9 cellular contexts compared by ENCODE assay signal in the genomic region with DNA sequence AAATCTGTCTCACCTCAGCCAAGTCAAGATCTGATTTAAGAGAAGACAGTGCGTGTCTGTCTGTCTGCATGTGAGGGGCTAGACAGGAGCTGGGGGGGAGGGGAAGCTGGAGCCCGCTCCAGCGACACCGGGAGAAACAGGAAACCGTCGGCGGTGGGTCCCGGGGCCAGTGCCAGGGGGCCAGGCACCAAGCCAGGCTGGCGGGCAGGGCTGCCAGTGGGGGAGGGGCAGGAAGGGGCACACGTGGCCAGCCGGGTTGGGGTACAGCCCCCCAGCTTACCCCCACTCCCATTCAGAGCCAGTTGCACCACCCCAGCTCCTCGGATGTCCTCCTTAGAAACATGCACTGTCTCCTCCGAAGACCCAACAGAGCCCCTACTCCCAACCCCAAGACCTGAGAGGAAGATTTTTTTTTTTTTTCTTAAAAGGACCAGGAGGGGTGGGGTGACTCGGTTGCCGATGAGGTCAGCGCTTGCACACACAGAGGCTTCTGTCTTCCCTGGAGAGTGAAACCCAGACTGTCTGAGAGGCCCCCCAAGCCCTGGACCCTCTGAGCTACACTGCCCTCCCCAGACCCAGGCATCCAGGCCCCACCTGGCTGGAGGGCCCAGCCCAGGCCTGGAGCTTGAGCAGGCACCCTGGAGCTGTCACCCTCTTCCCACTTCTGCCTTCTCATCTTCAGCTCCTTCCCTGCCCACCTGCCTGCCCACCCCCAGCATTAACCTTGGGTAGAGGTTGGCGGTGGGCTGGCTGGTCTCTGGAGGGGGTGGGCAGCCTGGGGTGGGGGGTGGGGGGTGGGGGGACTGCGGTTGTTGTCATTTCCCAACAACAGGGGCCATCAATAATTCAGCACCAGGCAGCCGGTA. TPM values are rescaled to one million over a fixed set of nuclear protein-coding genes. Genes with fewer than 3 reads are reported as not detected.
DNase-seq lines count a peak whose midpoint lies in the region; ATAC-seq, FAIRE-seq and TF ChIP-seq lines count a peak whose summit lies in the region.
"Had no signal": no experiment of that assay in that cellular context is flagged by ENCODE, and none has a peak within 500 bp of the region (broad histone marks: within the 10 kb centered on the region; RNA-seq: fewer than 3 reads in every experiment).

No MANE protein-coding gene starts in this region.

- H4K8ac ChIP-seq in H1 (ENCODE audit: extremely low read depth, insufficient read depth, low read length), result no peak overlapping the region

- no peak overlapping the region for H2AFZ ChIP-seq in H1 (ENCODE audit: low read length)

- H3K4ac ChIP-seq in H1 (replicated peaks; ENCODE audit: insufficient read length, low read depth, low read length), result no peak overlapping the region

- TF ChIP-seq CTCF in A549 (IDR thresholded peaks at IDR 0.05) (no peak), H1 (IDR thresholded peaks at IDR 0.05; ENCODE audit: control extremely low read depth in 1 of 3, insufficient read depth in 1 of 3, low read depth in 1 of 3, low read length in 3 of 3) (no peak), nephron progenitor cell (IDR thresholded peaks at IDR 0.05) (no peak)

- H2BK12ac ChIP-seq in H1 (ENCODE audit: low read depth, low read length), result no peak overlapping the region

- H3K36me3 ChIP-seq in H1 (ENCODE audit: control insufficient read depth in 2 of 4, insufficient read depth in 4 of 4, low read length in 3 of 4), result peaks cover 0 to 20% (median 4%) of the 10 kb centered on the region in 4 experiments; a peak in 4 of 8 replicates

- H3K9me3 ChIP-seq in A549, result no peaks in the 10 kb centered on the region
- no peaks in the 10 kb centered on the region for H3K9me3 ChIP-seq in H1 (ENCODE audit: insufficient read depth in 2 of 2, low read depth in 1 of 2, low read length in 1 of 2)

- TF ChIP-seq POLR2A in A549 (IDR thresholded peaks at IDR 0.05; ENCODE audit: low read length) (no peak), H1 (IDR thresholded peaks at IDR 0.05; ENCODE audit: control extremely low read depth in 1 of 2, low read depth in 2 of 2, low read length in 2 of 2) (no peak)

- peaks cover 5% of the 10 kb centered on the region for H3K36me3 Mint-ChIP-seq in nephron progenitor cell (ENCODE audit: low read depth)

- H2AK5ac ChIP-seq in H1 (ENCODE audit: low read depth, low read length), result no peak overlapping the region; the same call in 1 of the 2 replicates

- peaks cover 6 to 19% of the 10 kb centered on the region in 2 experiments for H4K20me1 ChIP-seq in H1 (replicated peaks in 1 of 2; ENCODE audit: control insufficient read depth in 1 of 2, insufficient read depth in 2 of 2, low read length in 2 of 2)

- no peak overlapping the region for H2BK15ac ChIP-seq in H1 (ENCODE audit: low read length)

- H2BK5ac ChIP-seq in H1 (ENCODE audit: low read depth, low read length), result 0 out of 2 replicates have a peak overlapping the region, but pooled peaks have one; percentile 49

- H3K23ac ChIP-seq in H1 (ENCODE audit: insufficient read length), result no peak overlapping the region

- H3K14ac ChIP-seq in H1 (ENCODE audit: insufficient read length), result no peak overlapping the region

- no peaks in the 10 kb centered on the region for H3K27me3 ChIP-seq in H1 (replicated peaks in 1 of 4; ENCODE audit: control insufficient read depth in 3 of 4, extremely low read depth in 1 of 4, insufficient read depth in 3 of 4, low read length in 3 of 4)

- FAIRE-seq in A549 (lab: Jason Lieb, UNC) (no peak), H1 (lab: Jason Lieb, UNC) (no peak)

- ATAC-seq in A549, result no peak
- ATAC-seq in HG03045 (IDR thresholded peaks at IDR 0.05; ENCODE audit: unreplicated experiment), result no peak
- ATAC-seq in HG02981 (IDR thresholded peaks at IDR 0.05; ENCODE audit: unreplicated experiment), result no peak

- H3K4me2 ChIP-seq in A549, result peak overlapping the region; percentile 92
- peak overlapping the region in 1 of 2 experiments; percentile 87; a peak in 1 of 4 replicates for H3K4me2 ChIP-seq in H1 (ENCODE audit: insufficient read depth in 1 of 2, low read depth in 2 of 2, low read length in 2 of 2)

- H4K91ac ChIP-seq in H1 (replicated peaks; ENCODE audit: insufficient read length, low read length), result no peak overlapping the region

- H3K56ac ChIP-seq in H1 (replicated peaks; ENCODE audit: insufficient read length, low read depth, low read length), result no peak overlapping the region

- H3K9me3 Mint-ChIP-seq in nephron progenitor cell, result no peaks in the 10 kb centered on the region

- peaks cover 44% of the 10 kb centered on the region for H3K4me1 Mint-ChIP-seq in nephron progenitor cell

- peak overlapping the region; percentile 95 for H3K4me3 Mint-ChIP-seq in nephron progenitor cell

- 45% methylated on average over 18 of the region's 19 CpGs for WGBS in A549 (ENCODE audit: missing lambda C conversion rate)
- WGBS in H1 (ENCODE audit: extremely low coverage in 1 of 2, insufficient coverage in 1 of 2, insufficient read length in 1 of 2, insufficient replicate concordance in 2 of 2, low coverage in 1 of 2, low lambda C conversion rate in 2 of 2, missing lambda C conversion rate in 1 of 2), 2 experiments, result 80% methylated on average over 13 of the region's 19 CpGs; no CpG with 5 or more reads in 1 of the 2 experiments

- H3K23me2 ChIP-seq in H1 (ENCODE audit: low read depth, low read length), result peaks cover 13% of the 10 kb centered on the region; the same call in 1 of the 2 replicates

- no peak overlapping the region; a peak in 1 of 7 replicates for H3K9ac ChIP-seq in H1 (replicated peaks in 1 of 4; ENCODE audit: extremely low read depth in 1 of 4, low read depth in 3 of 4, low read length in 3 of 4)

- no peak overlapping the region for H2BK20ac ChIP-seq in H1 (ENCODE audit: low read length)

- DNase-seq in A549 (ENCODE audit: low read depth in 1 of 2, low spot score in 1 of 2) (no peak), NCI-H1092 treated with DMSO at 0.1 percent for 48 hours (lab: John Stamatoyannopoulos, UW) (peak; percentile 56), H1 (ENCODE audit: low read depth in 1 of 2, low spot score in 2 of 2) (no peak), nephron progenitor cell (no peak), COLO829 (ENCODE audit: low spot score) (no peak), NCI-H1417 (lab: John Stamatoyannopoulos, UW) (no peak)
- DNase-seq: activated naive CD4-positive, alpha-beta T cell treated with anti-CD3 and anti-CD28 coated beads, Interleukin-2, amount 50 U/mL, for 16 hours had no signal

- H3K79me2 ChIP-seq in H1 (ENCODE audit: control insufficient read depth in 1 of 2, insufficient read depth in 2 of 2, low read length in 2 of 2), result peaks cover 4 to 33% of the 10 kb centered on the region in 2 experiments; a peak in 3 of 4 replicates

- no peak overlapping the region for H4K5ac ChIP-seq in H1 (ENCODE audit: insufficient read length, low read depth, low read length)

- TF ChIP-seq EP300 in A549 (IDR thresholded peaks at IDR 0.05) (no peak), H1 (IDR thresholded peaks at IDR 0.05; ENCODE audit: borderline replicate concordance in 1 of 2, low read depth in 2 of 2, low read length in 2 of 2) (no peak)

- H3K79me1 ChIP-seq in H1 (ENCODE audit: low read depth, low read length), result peaks cover 15% of the 10 kb centered on the region

- TF ChIP-seq RAD21 in A549 (conservative IDR thresholded peaks at IDR 0.05 in 1 of 2, IDR thresholded peaks at IDR 0.05 in 1 of 2), result no peak
- TF ChIP-seq RAD21 in H1 (IDR thresholded peaks at IDR 0.05 in 1 of 2, conservative IDR thresholded peaks at IDR 0.05 in 1 of 2; ENCODE audit: low read depth in 2 of 2, low read length in 2 of 2), result no peak

- POLR2A ChIA-PET in A549 (lab: Yijun Ruan, JAX) (interaction anchor here (3.4 kb wide), 1 partner anchor 8 kb away, joined by 28 read pairs; a partner anchor contains a TSS), H1 (lab: Charles Lee; ENCODE audit: partially characterized antibody) (interaction anchor here (0.5 to 4.4 kb wide), 11 partner anchors 8 to 140 kb away, joined by 3 to 15 read pairs (median 5); a partner anchor contains a TSS)

- no peak overlapping the region for H2BK120ac ChIP-seq in H1 (replicated peaks; ENCODE audit: low read depth, low read length)

- H3K27ac Mint-ChIP-seq in nephron progenitor cell, result no peak overlapping the region

- H3K27ac ChIP-seq in A549 (peak overlapping the region; percentile 94 to 96), H1 (ENCODE audit: low read depth, low read length) (no peak overlapping the region)

- CTCF ChIA-PET in A549 (lab: Yijun Ruan, JAX) (interaction anchor here (0.6 to 21.7 kb wide), 16 partner anchors 8 to 151 kb away, joined by 3 to 616 read pairs (median 6); a partner anchor contains a TSS), H1 (lab: Charles Lee; ENCODE audit: partially characterized antibody) (interaction anchor here (0.6 to 11.8 kb wide), 9 partner anchors 8 to 697 kb away, joined by 3 to 260 read pairs (median 4); a partner anchor contains a TSS)

- peak overlapping the region; percentile 94 for H3K4me3 ChIP-seq in A549
- H3K4me3 ChIP-seq in H1 (ENCODE audit: extremely low read depth in 1 of 4, insufficient read depth in 2 of 4, low read depth in 3 of 4, low read length in 4 of 4), result no peak overlapping the region

- H3K4me1 ChIP-seq in A549 (peaks cover 70% of the 10 kb centered on the region), H1 (replicated peaks in 1 of 4; ENCODE audit: control insufficient read depth in 3 of 4, insufficient read depth in 4 of 4, low read length in 3 of 4) (peaks cover 11 to 34% (median 22%) of the 10 kb centered on the region in 4 experiments)

- H3K18ac ChIP-seq in H1 (ENCODE audit: extremely low read depth, low read length), result no peak overlapping the region; the same call in 1 of the 2 replicates

- no peaks in the 10 kb centered on the region for H3K27me3 Mint-ChIP-seq in nephron progenitor cell (ENCODE audit: low read depth, poor library complexity)

RNA-seq across cellular contexts. Expression of a gene that starts 4.0 kb away (rescaled TPM):
- polyA plus RNA-seq in A549 (2011; rRNA removed) (71.9 and 103 TPM in 2 replicates), A549 (2017; fragmentation: RNase III; extraction: RNeasy Plus Mini Kit Qiagen cat#74134 plus additional on column Dnase treatment) (107 to 123 TPM (median 120 TPM) in 3 replicates), H1 (2011; rRNA removed) (43.7 and 67.6 TPM in 2 replicates)
- polyA plus RNA-seq in A549 (2012; cell fraction: cytosol; rRNA removed), result 115 and 150 TPM in 2 replicates
- 307 and 352 TPM in 2 replicates for polyA plus RNA-seq in A549 (2012; cell fraction: nucleus; rRNA removed)
- 113 and 120 TPM in 2 replicates for polyA minus RNA-seq in A549 (2011; rRNA and poly(A)+ RNA removed)
- 62.7 and 73.9 TPM in 2 replicates for total RNA-seq in H1 (2021; fragmentation: NEBNext Ultra II Directional; extraction: Animal tissue kit (Norgen Biotek cat#: 25700))
- 45.9 TPM for polyA plus RNA-seq in H1 (2011; cell fraction: cytosol; rRNA removed)
- 144 TPM for polyA plus RNA-seq in H1 (2011; cell fraction: nucleus; rRNA removed)
- 39.2 to 53.3 TPM (median 50.3 TPM) in 4 replicates for polyA plus RNA-seq in H1 (2012, experiment 1 of 2)
- polyA plus RNA-seq in H1 (2012, experiment 2 of 2), result 34.9 TPM
- 40.5 TPM for polyA plus RNA-seq in H1 (2013, experiment 1 of 2)
- 40.3 TPM for polyA plus RNA-seq in H1 (2013, experiment 2 of 2)
- 20.2 and 23.3 TPM in 2 replicates for polyA minus RNA-seq in H1 (2011; rRNA and poly(A)+ RNA removed)
- 39.0 TPM for polyA minus RNA-seq in H1 (2011; cell fraction: cytosol; rRNA and poly(A)+ RNA removed)
- polyA minus RNA-seq in H1 (2011; cell fraction: nucleus; rRNA and poly(A)+ RNA removed), result 34.2 TPM

RNA-seq across cellular contexts. Expression of a gene that starts 8.5 kb away (rescaled TPM):
- polyA plus RNA-seq in A549 (2011; rRNA removed) (55.2 and 79.7 TPM in 2 replicates), A549 (2017; fragmentation: RNase III; extraction: RNeasy Plus Mini Kit Qiagen cat#74134 plus additional on column Dnase treatment) (81.0 to 85.1 TPM (median 84.0 TPM) in 3 replicates), H1 (2011; rRNA removed) (84.0 and 89.0 TPM in 2 replicates)
- polyA plus RNA-seq in A549 (2012; cell fraction: cytosol; rRNA removed), result 82.6 and 118 TPM in 2 replicates
- polyA plus RNA-seq in A549 (2012; cell fraction: nucleus; rRNA removed), result 80.7 and 99.8 TPM in 2 replicates
- 69.2 and 87.0 TPM in 2 replicates for polyA minus RNA-seq in A549 (2011; rRNA and poly(A)+ RNA removed)
- total RNA-seq in H1 (2021; fragmentation: NEBNext Ultra II Directional; extraction: Animal tissue kit (Norgen Biotek cat#: 25700)), result 54.9 and 55.3 TPM in 2 replicates
- 50.8 TPM for polyA plus RNA-seq in H1 (2011; cell fraction: cytosol; rRNA removed)
- 64.5 TPM for polyA plus RNA-seq in H1 (2011; cell fraction: nucleus; rRNA removed)
- polyA plus RNA-seq in H1 (2012, experiment 1 of 2), result 47.7 to 66.9 TPM (median 65.1 TPM) in 4 replicates
- polyA plus RNA-seq in H1 (2012, experiment 2 of 2), result 72.4 TPM
- polyA plus RNA-seq in H1 (2013, experiment 1 of 2), result 70.7 TPM
- 64.0 TPM for polyA plus RNA-seq in H1 (2013, experiment 2 of 2)
- polyA minus RNA-seq in H1 (2011; rRNA and poly(A)+ RNA removed), result 33.0 and 46.2 TPM in 2 replicates
- 23.0 TPM for polyA minus RNA-seq in H1 (2011; cell fraction: cytosol; rRNA and poly(A)+ RNA removed)
- polyA minus RNA-seq in H1 (2011; cell fraction: nucleus; rRNA and poly(A)+ RNA removed), result 13.5 TPM

RNA-seq across cellular contexts. Expression of a gene that starts 18.2 kb away (rescaled TPM):
- polyA plus RNA-seq in A549 (2011; rRNA removed), result 7.2 and 7.7 TPM in 2 replicates
- polyA plus RNA-seq in A549 (2012; cell fraction: cytosol; rRNA removed), result 26.8 and 35.8 TPM in 2 replicates
- 69.9 and 100.0 TPM in 2 replicates for polyA plus RNA-seq in A549 (2012; cell fraction: nucleus; rRNA removed)
- polyA plus RNA-seq in A549 (2017; fragmentation: RNase III; extraction: RNeasy Plus Mini Kit Qiagen cat#74134 plus additional on column Dnase treatment), result 46.8 to 56.4 TPM (median 53.1 TPM) in 3 replicates
- 7.0 and 11.0 TPM in 2 replicates for polyA minus RNA-seq in A549 (2011; rRNA and poly(A)+ RNA removed)
- 43.6 and 48.4 TPM in 2 replicates for total RNA-seq in H1 (2021; fragmentation: NEBNext Ultra II Directional; extraction: Animal tissue kit (Norgen Biotek cat#: 25700))
- polyA plus RNA-seq in H1 (2011; rRNA removed), result 13.2 and 23.1 TPM in 2 replicates
- 12.9 TPM for polyA plus RNA-seq in H1 (2011; cell fraction: cytosol; rRNA removed)
- 85.4 TPM for polyA plus RNA-seq in H1 (2011; cell fraction: nucleus; rRNA removed)
- polyA plus RNA-seq in H1 (2012, experiment 1 of 2), result 26.5 to 45.2 TPM (median 39.7 TPM) in 4 replicates
- 24.2 TPM for polyA plus RNA-seq in H1 (2012, experiment 2 of 2)
- polyA plus RNA-seq in H1 (2013, experiment 1 of 2), result 28.3 TPM
- polyA plus RNA-seq in H1 (2013, experiment 2 of 2), result 27.0 TPM
- 3.7 and 5.1 TPM in 2 replicates for polyA minus RNA-seq in H1 (2011; rRNA and poly(A)+ RNA removed)
- polyA minus RNA-seq in H1 (2011; cell fraction: cytosol; rRNA and poly(A)+ RNA removed), result 18.2 TPM
- 17.1 TPM for polyA minus RNA-seq in H1 (2011; cell fraction: nucleus; rRNA and poly(A)+ RNA removed)

RNA-seq across cellular contexts. Expression of a gene that starts 30.8 kb away (rescaled TPM):
- 7.1 and 8.7 TPM in 2 replicates for polyA plus RNA-seq in A549 (2011; rRNA removed)
- 5.9 and 8.4 TPM in 2 replicates for polyA plus RNA-seq in A549 (2012; cell fraction: cytosol; rRNA removed)
- polyA plus RNA-seq in A549 (2012; cell fraction: nucleus; rRNA removed), result 9.9 and 14.4 TPM in 2 replicates
- 12.2 to 12.9 TPM (median 12.6 TPM) in 3 replicates for polyA plus RNA-seq in A549 (2017; fragmentation: RNase III; extraction: RNeasy Plus Mini Kit Qiagen cat#74134 plus additional on column Dnase treatment)
- 22.7 and 24.7 TPM in 2 replicates for polyA minus RNA-seq in A549 (2011; rRNA and poly(A)+ RNA removed)
- 13.5 and 14.1 TPM in 2 replicates for total RNA-seq in H1 (2021; fragmentation: NEBNext Ultra II Directional; extraction: Animal tissue kit (Norgen Biotek cat#: 25700))
- 8.4 and 10.0 TPM in 2 replicates for polyA plus RNA-seq in H1 (2011; rRNA removed)
- 5.9 TPM for polyA plus RNA-seq in H1 (2011; cell fraction: cytosol; rRNA removed)
- 8.1 TPM for polyA plus RNA-seq in H1 (2011; cell fraction: nucleus; rRNA removed)
- 8.9 to 13.4 TPM (median 11.7 TPM) in 4 replicates for polyA plus RNA-seq in H1 (2012, experiment 1 of 2)
- polyA plus RNA-seq in H1 (2012, experiment 2 of 2), result 12.1 TPM
- 5.9 TPM for polyA plus RNA-seq in H1 (2013, experiment 1 of 2)
- 5.6 TPM for polyA plus RNA-seq in H1 (2013, experiment 2 of 2)
- 17.3 and 18.5 TPM in 2 replicates for polyA minus RNA-seq in H1 (2011; rRNA and poly(A)+ RNA removed)
- 9.7 TPM for polyA minus RNA-seq in H1 (2011; cell fraction: cytosol; rRNA and poly(A)+ RNA removed)
- polyA minus RNA-seq in H1 (2011; cell fraction: nucleus; rRNA and poly(A)+ RNA removed), result 13.3 TPM

RNA-seq across cellular contexts. Expression of a gene that starts 33.4 kb away (rescaled TPM):
- polyA plus RNA-seq in A549 (2011; rRNA removed), result 30.8 and 37.9 TPM in 2 replicates
- polyA plus RNA-seq in A549 (2012; cell fraction: cytosol; rRNA removed), result 72.8 and 91.8 TPM in 2 replicates
- polyA plus RNA-seq in A549 (2012; cell fraction: nucleus; rRNA removed), result 65.3 and 65.8 TPM in 2 replicates
- polyA plus RNA-seq in A549 (2017; fragmentation: RNase III; extraction: RNeasy Plus Mini Kit Qiagen cat#74134 plus additional on column Dnase treatment), result 39.7 to 54.1 TPM (median 43.2 TPM) in 3 replicates
- 29.4 and 37.6 TPM in 2 replicates for polyA minus RNA-seq in A549 (2011; rRNA and poly(A)+ RNA removed)
- total RNA-seq in H1 (2021; fragmentation: NEBNext Ultra II Directional; extraction: Animal tissue kit (Norgen Biotek cat#: 25700)), result 32.6 and 37.8 TPM in 2 replicates
- polyA plus RNA-seq in H1 (2011; rRNA removed), result 65.0 and 74.3 TPM in 2 replicates
- polyA plus RNA-seq in H1 (2011; cell fraction: cytosol; rRNA removed), result 64.5 TPM
- polyA plus RNA-seq in H1 (2011; cell fraction: nucleus; rRNA removed), result 52.0 TPM
- polyA plus RNA-seq in H1 (2012, experiment 1 of 2), result 29.1 to 44.2 TPM (median 37.3 TPM) in 4 replicates
- polyA plus RNA-seq in H1 (2012, experiment 2 of 2), result 36.5 TPM
- 20.7 TPM for polyA plus RNA-seq in H1 (2013, experiment 1 of 2)
- 22.1 TPM for polyA plus RNA-seq in H1 (2013, experiment 2 of 2)
- polyA minus RNA-seq in H1 (2011; rRNA and poly(A)+ RNA removed), result 22.7 and 27.2 TPM in 2 replicates
- 19.7 TPM for polyA minus RNA-seq in H1 (2011; cell fraction: cytosol; rRNA and poly(A)+ RNA removed)
- 20.2 TPM for polyA minus RNA-seq in H1 (2011; cell fraction: nucleus; rRNA and poly(A)+ RNA removed)
